In the genomic region with DNA sequence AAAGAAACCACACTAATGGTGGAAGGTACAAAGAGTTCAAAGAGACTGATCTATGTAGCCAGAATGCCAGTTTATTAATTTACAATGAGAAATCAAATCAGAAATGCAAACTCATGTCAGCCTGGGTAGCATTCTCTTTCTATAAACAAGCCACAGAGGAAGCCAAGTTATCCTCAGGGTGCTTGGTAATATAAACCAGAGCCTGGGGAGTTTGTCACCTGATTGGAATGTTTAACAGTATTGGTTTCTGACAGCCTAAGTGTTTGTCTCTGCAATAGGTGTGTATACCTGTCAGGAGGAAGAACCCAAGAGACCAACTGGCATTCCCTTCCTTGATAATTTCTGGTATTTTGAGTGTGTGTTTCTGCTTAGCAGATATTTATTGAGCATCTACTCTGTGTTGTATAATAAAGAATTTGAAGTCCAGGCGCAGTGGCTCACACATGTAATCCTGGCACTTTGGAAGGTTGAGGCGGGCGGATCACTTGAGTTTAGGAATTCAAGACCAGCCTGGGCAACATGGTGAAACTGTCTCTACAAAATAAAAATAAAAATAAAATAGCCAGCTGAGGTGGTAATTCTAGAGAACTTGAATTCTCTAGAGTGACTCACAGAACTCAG, we compare ENCODE assay signal across 20 cellular contexts.
DNase-seq lines count a peak whose midpoint lies in the region; FAIRE-seq lines count a peak whose summit lies in the region.
"Had no signal": no experiment of that assay in that cellular context is flagged by ENCODE, and none has a peak within 500 bp of the region (broad histone marks: within the 10 kb centered on the region; RNA-seq: fewer than 3 reads in every experiment).

No MANE protein-coding gene starts in this region.

- H3K36me3 Mint-ChIP-seq in dendritic cell treated with granulocyte-macrophage colony-stimulating factor and Interleukin-4, amounts not matched to agents 40 ng/mL and 50 ng/mL, for 4 days (ENCODE audit: low read depth), result peaks cover 15% of the 10 kb centered on the region
- H3K36me3 Mint-ChIP-seq: CD4-positive, CD25-positive, alpha-beta regulatory T cell; immature natural killer cell; memory B cell had no signal

- DNase-seq in NCI-H510A treated with DMSO at 0.1 percent for 48 hours (lab: John Stamatoyannopoulos, UW) (peak; percentile 34), NCI-H510A (lab: John Stamatoyannopoulos, UW) (no peak), LoVo (ENCODE audit: low spot score) (peak; percentile 30), urothelium cell line (ENCODE audit: low spot score) (peak; percentile 28), NOMO-1 (lab: John Stamatoyannopoulos, UW; ENCODE audit: unreplicated experiment in 2 of 2) (no peak), NCI-H1092 (lab: John Stamatoyannopoulos, UW) (no peak)
- no peak for DNase-seq in activated effector memory CD4-positive, alpha-beta T cell treated with Interleukin-2 at 50 U/mL for 16 hours
- DNase-seq: activated B cell treated with CpG ODN at 0.5 μM for 24 hours; CD4-positive, CD25-positive, alpha-beta regulatory T cell; immature natural killer cell; MM.1S; NCI-H2081; psoas muscle; stimulated activated naive B cell treated with anti-CD40 and anti-IgM and Interleukin-4, amounts not matched to agents 10 μg/mL and 1 μg/mL and 100 μg/mL, for 72 hours; trophoblast cell had no signal

- intact Hi-C loops in dendritic cell treated with granulocyte-macrophage colony-stimulating factor and Interleukin-4, amounts not matched to agents 40 ng/mL and 50 ng/mL, for 4 days (cut with micrococcal nuclease), result no loop called here

- no peak for FAIRE-seq in urothelium cell line (lab: Jason Lieb, UNC)
- FAIRE-seq: A204.1, colon had no signal

- H3K4me3 Mint-ChIP-seq in dendritic cell treated with granulocyte-macrophage colony-stimulating factor and Interleukin-4, amounts not matched to agents 40 ng/mL and 50 ng/mL, for 4 days, result no peak overlapping the region
- H3K4me3 Mint-ChIP-seq: activated B cell treated with CpG ODN at 0.5 μM for 24 hours; CD4-positive, CD25-positive, alpha-beta regulatory T cell; immature natural killer cell; memory B cell; stimulated activated naive B cell treated with anti-CD40 and anti-IgM and Interleukin-4, amounts not matched to agents 10 μg/mL and 1 μg/mL and 100 μg/mL, for 72 hours had no signal

- peaks cover 30% of the 10 kb centered on the region for H3K4me1 Mint-ChIP-seq in dendritic cell treated with granulocyte-macrophage colony-stimulating factor and Interleukin-4, amounts not matched to agents 40 ng/mL and 50 ng/mL, for 4 days (ENCODE audit: low read depth)

- no peaks in the 10 kb centered on the region for H3K9me3 Mint-ChIP-seq in dendritic cell treated with granulocyte-macrophage colony-stimulating factor and Interleukin-4, amounts not matched to agents 40 ng/mL and 50 ng/mL, for 4 days
- H3K9me3 Mint-ChIP-seq: activated B cell treated with CpG ODN at 0.5 μM for 24 hours; immature natural killer cell; memory B cell; nephron; stimulated activated naive B cell treated with anti-CD40 and anti-IgM and Interleukin-4, amounts not matched to agents 10 μg/mL and 1 μg/mL and 100 μg/mL, for 72 hours had no signal

- peaks cover 36% of the 10 kb centered on the region for H3K27me3 Mint-ChIP-seq in dendritic cell treated with granulocyte-macrophage colony-stimulating factor and Interleukin-4, amounts not matched to agents 40 ng/mL and 50 ng/mL, for 4 days

- H3K27ac Mint-ChIP-seq in dendritic cell treated with granulocyte-macrophage colony-stimulating factor and Interleukin-4, amounts not matched to agents 40 ng/mL and 50 ng/mL, for 4 days, result peak overlapping the region; percentile 42
- H3K27ac Mint-ChIP-seq: activated B cell treated with CpG ODN at 0.5 μM for 24 hours, immature natural killer cell, memory B cell had no signal

Comparison
In these comparisons a context has a peak if more than half of its experiments do, and no peak if none do; other contexts are left out.
1. DNase-seq: peak in NCI-H510A treated with DMSO at 0.1 percent for 48 hours (single experiment), LoVo (single experiment) and urothelium cell line (single experiment); none in NCI-H510A (single experiment), NOMO-1 (0 of 2), activated effector memory CD4-positive, alpha-beta T cell treated with Interleukin-2 at 50 U/mL for 16 hours (single experiment) and NCI-H1092 (single experiment).